Comparison of ENCODE assay signal across 1 cellular context in genomic region chr6:606829-607379, GRCh38.
TF ChIP-seq lines count a peak whose summit lies in the region.

No MANE protein-coding gene starts in this region.

TF ChIP-seq in GM12878, 131 proteins besides CTCF, POLR2A, EP300 and RAD21:
- no peak for TF ChIP-seq IKZF2 (IDR thresholded peaks at IDR 0.05)
- TF ChIP-seq JUND (IDR thresholded peaks at IDR 0.05; ENCODE audit: low read depth, low read length): no peak
- TF ChIP-seq NBN (IDR thresholded peaks at IDR 0.05): no peak
- TF ChIP-seq RELA (IDR thresholded peaks at IDR 0.05; ENCODE audit: borderline replicate concordance, partially characterized antibody): no peak
- peak; percentile 68 for TF ChIP-seq CREM (IDR thresholded peaks at IDR 0.05; ENCODE audit: low read depth)
- no peak for TF ChIP-seq ZBTB33 (IDR thresholded peaks at IDR 0.05)
- no peak for TF ChIP-seq PML (IDR thresholded peaks at IDR 0.05; ENCODE audit: low read length)
- TF ChIP-seq MYB (IDR thresholded peaks at IDR 0.05; ENCODE audit: borderline replicate concordance, low read depth, low read length): no peak
- peak; percentile 70 for TF ChIP-seq CREB1 (IDR thresholded peaks at IDR 0.05; ENCODE audit: low read depth)
- peak; percentile 85 for TF ChIP-seq RUNX3 (IDR thresholded peaks at IDR 0.05; ENCODE audit: low read length)
- no peak for TF ChIP-seq POLR2AphosphoS5 (IDR thresholded peaks at IDR 0.05; ENCODE audit: low read length)
- TF ChIP-seq RFX5 (IDR thresholded peaks at IDR 0.05; ENCODE audit: low read depth, low read length): no peak
- no peak for TF ChIP-seq BRCA1 (IDR thresholded peaks at IDR 0.05; ENCODE audit: low read depth, low read length)
- no peak for TF ChIP-seq RAD51 (IDR thresholded peaks at IDR 0.05)
- no peak for TF ChIP-seq PRDM15 (CRISPR knock-in tag; IDR thresholded peaks at IDR 0.05)
- TF ChIP-seq, protein P1, sequence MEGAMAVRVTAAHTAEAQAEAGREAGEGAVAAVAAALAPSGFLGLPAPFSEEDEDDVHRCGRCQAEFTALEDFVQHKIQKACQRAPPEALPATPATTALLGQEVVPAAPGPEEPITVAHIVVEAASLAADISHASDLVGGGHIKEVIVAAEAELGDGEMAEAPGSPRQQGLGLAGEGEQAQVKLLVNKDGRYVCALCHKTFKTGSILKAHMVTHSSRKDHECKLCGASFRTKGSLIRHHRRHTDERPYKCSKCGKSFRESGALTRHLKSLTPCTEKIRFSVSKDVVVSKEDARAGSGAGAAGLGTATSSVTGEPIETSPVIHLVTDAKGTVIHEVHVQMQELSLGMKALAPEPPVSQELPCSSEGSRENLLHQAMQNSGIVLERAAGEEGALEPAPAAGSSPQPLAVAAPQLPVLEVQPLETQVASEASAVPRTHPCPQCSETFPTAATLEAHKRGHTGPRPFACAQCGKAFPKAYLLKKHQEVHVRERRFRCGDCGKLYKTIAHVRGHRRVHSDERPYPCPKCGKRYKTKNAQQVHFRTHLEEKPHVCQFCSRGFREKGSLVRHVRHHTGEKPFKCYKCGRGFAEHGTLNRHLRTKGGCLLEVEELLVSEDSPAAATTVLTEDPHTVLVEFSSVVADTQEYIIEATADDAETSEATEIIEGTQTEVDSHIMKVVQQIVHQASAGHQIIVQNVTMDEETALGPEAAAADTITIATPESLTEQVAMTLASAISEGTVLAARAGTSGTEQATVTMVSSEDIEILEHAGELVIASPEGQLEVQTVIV (IDR thresholded peaks at IDR 0.05; ENCODE audit: borderline replicate concordance, partially characterized antibody): no peak
- TF ChIP-seq, protein P2, sequence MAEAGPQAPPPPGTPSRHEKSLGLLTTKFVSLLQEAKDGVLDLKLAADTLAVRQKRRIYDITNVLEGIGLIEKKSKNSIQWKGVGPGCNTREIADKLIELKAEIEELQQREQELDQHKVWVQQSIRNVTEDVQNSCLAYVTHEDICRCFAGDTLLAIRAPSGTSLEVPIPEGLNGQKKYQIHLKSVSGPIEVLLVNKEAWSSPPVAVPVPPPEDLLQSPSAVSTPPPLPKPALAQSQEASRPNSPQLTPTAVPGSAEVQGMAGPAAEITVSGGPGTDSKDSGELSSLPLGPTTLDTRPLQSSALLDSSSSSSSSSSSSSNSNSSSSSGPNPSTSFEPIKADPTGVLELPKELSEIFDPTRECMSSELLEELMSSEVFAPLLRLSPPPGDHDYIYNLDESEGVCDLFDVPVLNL (IDR thresholded peaks at IDR 0.05; ENCODE audit: low read depth, low read length): no peak
- no peak for TF ChIP-seq JUNB (IDR thresholded peaks at IDR 0.05)
